In genomic region chr3:120469440-120470415, GRCh38 we compare ENCODE assay signal across 11 cellular contexts. TPM values are rescaled to one million over a fixed set of nuclear protein-coding genes. Genes with fewer than 3 reads are reported as not detected.
DNase-seq lines count a peak whose midpoint lies in the region; TF ChIP-seq lines count a peak whose summit lies in the region.
"Had no signal": no experiment of that assay in that cellular context is flagged by ENCODE, and none has a peak within 500 bp of the region (broad histone marks: within the 10 kb centered on the region; RNA-seq: fewer than 3 reads in every experiment).

No MANE protein-coding gene starts in this region.

- H3K14ac ChIP-seq in neuronal stem cell (ENCODE audit: low read length), result no peak overlapping the region

- BruUV-seq in Caco-2 (replicated peaks; lab: Mats Ljungman, UMichigan) (TSS peak; percentile 96), PC-9 (replicated peaks; lab: Mats Ljungman, UMichigan) (TSS peak; percentile 98)

- peaks cover 37% of the 10 kb centered on the region for H3K9me3 ChIP-seq in Caco-2
- H3K9me3 ChIP-seq in PC-9 (ENCODE audit: insufficient read depth, low read depth), result no peaks in the 10 kb centered on the region
- no peaks in the 10 kb centered on the region for H3K9me3 ChIP-seq in neuronal stem cell (replicated peaks in 1 of 2; ENCODE audit: control insufficient read depth in 2 of 2, insufficient read depth in 1 of 2, low read depth in 1 of 2, low read length in 2 of 2)

- CTCF ChIA-PET in Caco-2 (lab: Charles Lee) (interaction anchor here (0.6 kb wide), 1 partner anchor 13 kb away, joined by 3 read pairs; no protein-coding TSS in a partner anchor), PC-9 (lab: Charles Lee) (no interaction called here)

- peaks cover 45% of the 10 kb centered on the region for H3K4me1 Mint-ChIP-seq in Caco-2 (ENCODE audit: low read depth, unreplicated experiment)

- peaks cover 14% of the 10 kb centered on the region for H3F3A ChIP-seq in PC-9 (ENCODE audit: insufficient read depth, low read depth)

- H3K4me1 ChIP-seq in Caco-2 (peaks cover 69% of the 10 kb centered on the region), PC-9 (replicated peaks; ENCODE audit: insufficient read depth) (peaks cover 50% of the 10 kb centered on the region), neuronal stem cell (ENCODE audit: control insufficient read depth in 2 of 2, insufficient read depth in 1 of 2, low read depth in 1 of 2, low read length in 2 of 2) (peaks cover 1 to 2% of the 10 kb centered on the region in 2 donors)

- peaks cover 46% of the 10 kb centered on the region for H3K9me3 Mint-ChIP-seq in Caco-2 (ENCODE audit: unreplicated experiment)
- H3K9me3 Mint-ChIP-seq: CD8-positive, alpha-beta T cell had no signal

- no peaks in the 10 kb centered on the region for H3K27me3 Mint-ChIP-seq in Caco-2 (ENCODE audit: insufficient read depth, unreplicated experiment)

- peak overlapping the region; percentile 80 for H3K27ac Mint-ChIP-seq in Caco-2 (ENCODE audit: unreplicated experiment)
- H3K27ac Mint-ChIP-seq: CD8-positive, alpha-beta T cell had no signal

- H2AK5ac ChIP-seq in neuronal stem cell (ENCODE audit: low read depth, low read length), result no peak overlapping the region

- no peak overlapping the region for H3K4me3 ChIP-seq in Caco-2 (ENCODE audit: low read depth, low read length)
- peak overlapping the region; percentile 36; the same call in 1 of the 2 replicates for H3K4me3 ChIP-seq in PC-9
- H3K4me3 ChIP-seq in fibroblast of the aortic adventitia (ENCODE audit: low read depth, low read length), result no peak overlapping the region
- H3K4me3 ChIP-seq in neuronal stem cell (ENCODE audit: low read length in 2 of 2), result no peak overlapping the region
- H3K4me3 ChIP-seq: cardiac muscle cell had no signal

- H3K27ac ChIP-seq in PC-9 (peak overlapping the region; percentile 99), neuronal stem cell (replicated peaks; ENCODE audit: low read length) (no peak overlapping the region)
- H3K27ac ChIP-seq: cardiac muscle cell had no signal

- H3K36me3 ChIP-seq in Caco-2 (ENCODE audit: control insufficient read depth, insufficient read depth, low read length) (no peaks in the 10 kb centered on the region; the same call in 1 of the 2 replicates), PC-9 (ENCODE audit: low read depth) (no peaks in the 10 kb centered on the region), neuronal stem cell (replicated peaks in 1 of 2; ENCODE audit: control insufficient read depth in 2 of 2, insufficient read depth in 2 of 2, low read length in 2 of 2) (no peaks in the 10 kb centered on the region)
- H3K36me3 ChIP-seq: cardiac muscle cell had no signal

- no peak overlapping the region for H2BK120ac ChIP-seq in neuronal stem cell (ENCODE audit: low read depth, low read length)

- peak; percentile 83 to 88 for DNase-seq in Caco-2
- peak; percentile 80 to 95 for DNase-seq in PC-9
- peak; percentile 51 for DNase-seq in fibroblast of the aortic adventitia (ENCODE audit: low read depth)
- DNase-seq in neuronal stem cell (ENCODE audit: low spot score), result no peak
- DNase-seq in cerebellar nuclear complex (lab: John Stamatoyannopoulos, UW), result no peak
- DNase-seq in activated naive CD4-positive, alpha-beta T cell treated with Interleukin-2 at 50 U/mL for 16 hours, result no peak
- DNase-seq in stimulated activated naive CD4-positive, alpha-beta T cell treated with Interleukin-2 at 50 U/mL for 16 hours (lab: John Stamatoyannopoulos, UW), result no peak
- DNase-seq in DMS79 (lab: John Stamatoyannopoulos, UW), result no peak
- DNase-seq: CD8-positive, alpha-beta T cell; NCI-H2029 had no signal

- H3K4me3 Mint-ChIP-seq in Caco-2 (ENCODE audit: unreplicated experiment), result peak overlapping the region; percentile 24
- H3K4me3 Mint-ChIP-seq: CD8-positive, alpha-beta T cell had no signal

- POLR2A ChIA-PET in Caco-2 (lab: Charles Lee) (no interaction called here), PC-9 (lab: Charles Lee; ENCODE audit: unreplicated experiment) (interaction anchor here (0.6 to 0.7 kb wide), 3 partner anchors 21 to 1006 kb away, joined by 3 to 5 read pairs (median 3); partner anchors contain the start of gene TMEM39A)

- no peak overlapping the region for H4K8ac ChIP-seq in neuronal stem cell (ENCODE audit: low read depth, low read length)

- H4K20me1 ChIP-seq in PC-9 (ENCODE audit: insufficient read depth), result no peaks in the 10 kb centered on the region

- TF ChIP-seq CTCF in Caco-2 (IDR thresholded peaks at IDR 0.05; ENCODE audit: insufficient read depth in 1 of 2, low read depth in 1 of 2, low read length in 1 of 2, severe bottlenecking in 1 of 2, unreplicated experiment in 1 of 2) (no peak), PC-9 (conservative IDR thresholded peaks at IDR 0.05) (no peak), fibroblast of the aortic adventitia (IDR thresholded peaks at IDR 0.05; ENCODE audit: insufficient read depth, low read length) (no peak)

- H3K27me3 ChIP-seq in Caco-2 (replicated peaks; ENCODE audit: control insufficient read depth, insufficient read depth, low read length), result no peaks in the 10 kb centered on the region
- H3K27me3 ChIP-seq in PC-9 (ENCODE audit: insufficient read depth, low read depth), result no peaks in the 10 kb centered on the region
- H3K27me3 ChIP-seq in neuronal stem cell (ENCODE audit: control insufficient read depth in 3 of 3, insufficient read depth in 3 of 3, low read depth in 1 of 3, low read length in 3 of 3), result no peaks in the 10 kb centered on the region
- H3K27me3 ChIP-seq: cardiac muscle cell had no signal

- intact Hi-C loops in Caco-2 (cut with micrococcal nuclease; ENCODE audit: unreplicated experiment) (loop anchor here (5.0 kb wide), 1 partner anchor 38 kb away; no protein-coding TSS in a partner anchor), PC-9 (cut with micrococcal nuclease; ENCODE audit: unreplicated experiment) (loop anchor here (1.0 to 2.0 kb wide), 6 partner anchors 21 to 90 kb away; no protein-coding TSS in a partner anchor)

- H3K18ac ChIP-seq in neuronal stem cell (ENCODE audit: low read length), result no peak overlapping the region

- H3K23ac ChIP-seq in neuronal stem cell (ENCODE audit: low read depth, low read length, poor library complexity), result no peak overlapping the region

- H3K9me2 ChIP-seq in PC-9 (ENCODE audit: insufficient read depth), result no peaks in the 10 kb centered on the region

- no peaks in the 10 kb centered on the region for H3K79me2 ChIP-seq in PC-9 (ENCODE audit: low read depth)

- H4K91ac ChIP-seq in neuronal stem cell (ENCODE audit: low read depth, low read length, poor library complexity), result no peak overlapping the region

- H3K36me3 Mint-ChIP-seq in Caco-2 (ENCODE audit: insufficient read depth, unreplicated experiment), result peaks cover 19% of the 10 kb centered on the region
- H3K36me3 Mint-ChIP-seq: CD8-positive, alpha-beta T cell had no signal

- H2AFZ ChIP-seq in PC-9 (peak overlapping the region; percentile 76), neuronal stem cell (ENCODE audit: low read length) (peak overlapping the region; percentile 13)

- H3K4me2 ChIP-seq in PC-9 (peak overlapping the region; percentile 79), neuronal stem cell (ENCODE audit: insufficient read depth, low read length, poor library complexity, severe bottlenecking) (no peak overlapping the region)

- H3K79me1 ChIP-seq in neuronal stem cell (ENCODE audit: low read depth, low read length), result no peaks in the 10 kb centered on the region

- H3K4ac ChIP-seq in neuronal stem cell (ENCODE audit: low read length), result no peak overlapping the region

- no peak overlapping the region for H2BK12ac ChIP-seq in neuronal stem cell (ENCODE audit: low read length)

- no CpG with 5 or more reads among the region's 7 CpGs for WGBS in neuronal stem cell (ENCODE audit: extremely low coverage in 2 of 2, insufficient read length in 2 of 2, insufficient replicate concordance in 1 of 2), 2 donors

- H2BK5ac ChIP-seq in neuronal stem cell (ENCODE audit: low read length), result no peak overlapping the region

- no peak overlapping the region for H3K9ac ChIP-seq in neuronal stem cell (ENCODE audit: low read depth, low read length, poor library complexity)

- H2BK15ac ChIP-seq in neuronal stem cell (ENCODE audit: low read length), result no peak overlapping the region

RNA-seq across cellular contexts. Expression of gene FSTL1, which starts 18.9 kb away (rescaled TPM):
- total RNA-seq in Caco-2 (2022) (1.4 and 2.9 TPM in 2 replicates), PC-9 (2021) (225 and 256 TPM in 2 replicates), fibroblast of the aortic adventitia (ENCODE audit: low replicate concordance) (765 and 870 TPM in 2 replicates)
- polyA plus RNA-seq in neuronal stem cell (2013, experiment 1 of 2), result 246 TPM
- polyA plus RNA-seq in neuronal stem cell (2013, experiment 2 of 2), result 254 TPM

Comparison
In these comparisons a context has a peak if more than half of its experiments do, and no peak if none do; other contexts are left out.
1. DNase-seq: peak in Caco-2 (2 of 2), PC-9 (2 of 2) and fibroblast of the aortic adventitia (single experiment); none in neuronal stem cell (single experiment), cerebellar nuclear complex (0 of 2), activated naive CD4-positive, alpha-beta T cell treated with Interleukin-2 at 50 U/mL for 16 hours (single experiment), stimulated activated naive CD4-positive, alpha-beta T cell treated with Interleukin-2 at 50 U/mL for 16 hours (single experiment) and DMS79 (single experiment).
2. RNA of gene FSTL1, which starts 18.9 kb away (total RNA-seq): 765 to 870 TPM in fibroblast of the aortic adventitia and 225 to 256 TPM in PC-9; 1.4 to 2.9 TPM in Caco-2; every median in the first group is over 10 times any median in the second.